In genomic region chr1:76781447-76781846, GRCh38 we compare ENCODE assay signal across 31 cellular contexts.
"Had no signal": no experiment of that assay in that cellular context is flagged by ENCODE, and none has a peak within 500 bp of the region (broad histone marks: within the 10 kb centered on the region; RNA-seq: fewer than 3 reads in every experiment).

No MANE protein-coding gene starts in this region.

- H3K4me3 ChIP-seq: adrenal gland, body of pancreas, esophagus squamous epithelium, gastroesophageal sphincter, heart right ventricle had no signal

- FAIRE-seq: colon had no signal

- ATAC-seq: activated CD4-positive, alpha-beta T cell treated with anti-CD3 and anti-CD28 coated beads for 36 hours; activated CD8-positive, alpha-beta memory T cell treated with anti-CD3 and anti-CD28 coated beads, Interleukin-2, amount 10 ng/mL, durations not matched to agents 7 days and 5 days; activated CD8-positive, alpha-beta T cell treated with anti-CD3 and anti-CD28 coated beads, Interleukin-2, amount 10 ng/mL, durations not matched to agents 7 days and 5 days; body of pancreas; effector memory CD8-positive, alpha-beta T cell; gastroesophageal sphincter; heart right ventricle had no signal

- H3K27me3 ChIP-seq: adrenal gland, body of pancreas, esophagus squamous epithelium, gastroesophageal sphincter, heart right ventricle had no signal

- H3K27ac Mint-ChIP-seq: activated CD4-positive, alpha-beta memory T cell treated with anti-CD3 and anti-CD28 coated beads for 36 hours; activated CD4-positive, alpha-beta T cell treated with anti-CD3 and anti-CD28 coated beads for 36 hours; activated CD4-positive, alpha-beta T cell treated with anti-CD3 and anti-CD28 coated beads, Interleukin-2, amount 10 ng/mL, durations not matched to agents 24 days and 14 days; activated CD8-positive, alpha-beta memory T cell treated with anti-CD3 and anti-CD28 coated beads, Interleukin-2, amount 10 ng/mL, durations not matched to agents 7 days and 5 days; activated CD8-positive, alpha-beta T cell treated with anti-CD3 and anti-CD28 coated beads, Interleukin-2, amount 10 ng/mL, durations not matched to agents 7 days and 5 days; activated naive CD4-positive, alpha-beta T cell treated with anti-CD3 and anti-CD28 coated beads, Interleukin-2, amount 10 ng/mL, durations not matched to agents 7 days and 5 days; activated naive CD8-positive, alpha-beta T cell; activated T-helper 1 cell treated with anti-CD3 and anti-CD28 coated beads, Interleukin-12 subunit alpha, Interleukin-12 subunit beta, Interleukin-2, Interleukin-4 antibody, amounts not matched to agents 30 ng/mL and 10 ng/mL and 1 ng/mL, durations not matched to agents 14 hours and 24 hours and 36 hours; activated T-helper 2 cell treated with anti-CD3 and anti-CD28 coated beads, Interferon-gamma antibody, Interleukin-2, Interleukin-4, amounts not matched to agents 10 μg/mL and 5 μg/mL and 100 μg/mL, durations not matched to agents 14 hours and 24 hours and 36 hours; effector memory CD8-positive, alpha-beta T cell had no signal

- H3K36me3 ChIP-seq: adrenal gland, esophagus squamous epithelium, gastroesophageal sphincter, heart right ventricle had no signal

- H3K27ac ChIP-seq: adrenal gland, body of pancreas, esophagus squamous epithelium, gastroesophageal sphincter, heart right ventricle had no signal

- DNase-seq: activated CD4-positive, alpha-beta memory T cell treated with anti-CD3 and anti-CD28 coated beads for 36 hours; activated CD4-positive, alpha-beta T cell treated with anti-CD3 and anti-CD28 coated beads for 36 hours; activated CD4-positive, alpha-beta T cell treated with anti-CD3 and anti-CD28 coated beads, Interleukin-2, amount 10 ng/mL, durations not matched to agents 24 days and 14 days; activated CD4-positive, CD25-positive, alpha-beta regulatory T cell; activated CD4-positive, CD25-positive, alpha-beta regulatory T cell treated with anti-CD3 and anti-CD28 coated beads, Interleukin-2, amount 50 U/mL, for 72 hours; activated CD8-positive, alpha-beta memory T cell treated with anti-CD3 and anti-CD28 coated beads, Interleukin-2, amount 10 ng/mL, durations not matched to agents 7 days and 5 days; activated CD8-positive, alpha-beta memory T cell treated with anti-CD3 and anti-CD28 coated beads, Interleukin-2, amount 50 U/mL, for 4 hours; activated CD8-positive, alpha-beta T cell treated with anti-CD3 and anti-CD28 coated beads, Interleukin-2, amount 10 ng/mL, durations not matched to agents 7 days and 5 days; activated effector memory CD4-positive, alpha-beta T cell treated with anti-CD3 and anti-CD28 coated beads, Interleukin-2, amount 50 U/mL, for 16 hours; activated naive CD4-positive, alpha-beta T cell treated with anti-CD3 and anti-CD28 coated beads, Interleukin-2, amount 10 ng/mL, durations not matched to agents 7 days and 5 days; activated T-cell treated with anti-CD3 and anti-CD28 coated beads, Interleukin-2, amount 50 U/mL, for 1 hour; activated T-cell treated with anti-CD3 and anti-CD28 coated beads, Interleukin-2, amount 50 U/mL, for 48 hours; adrenal gland; amygdala; aorta; body of pancreas; caudate nucleus; cortex of kidney; dermis blood vessel endothelial cell; effector CD4-positive, alpha-beta T cell; effector memory CD8-positive, alpha-beta T cell; erythroblast; esophagus squamous epithelium; foreskin melanocyte; heart right ventricle; T-helper 2 cell had no signal

- H3K4me3 Mint-ChIP-seq: activated CD4-positive, alpha-beta memory T cell treated with anti-CD3 and anti-CD28 coated beads for 36 hours; activated CD4-positive, alpha-beta T cell treated with anti-CD3 and anti-CD28 coated beads for 36 hours; activated CD4-positive, alpha-beta T cell treated with anti-CD3 and anti-CD28 coated beads, Interleukin-2, amount 10 ng/mL, durations not matched to agents 24 days and 14 days; activated CD8-positive, alpha-beta memory T cell treated with anti-CD3 and anti-CD28 coated beads, Interleukin-2, amount 10 ng/mL, durations not matched to agents 7 days and 5 days; activated CD8-positive, alpha-beta T cell treated with anti-CD3 and anti-CD28 coated beads, Interleukin-2, amount 10 ng/mL, durations not matched to agents 7 days and 5 days; activated naive CD4-positive, alpha-beta T cell treated with anti-CD3 and anti-CD28 coated beads, Interleukin-2, amount 10 ng/mL, durations not matched to agents 7 days and 5 days; activated naive CD8-positive, alpha-beta T cell; activated T-helper 1 cell treated with anti-CD3 and anti-CD28 coated beads, Interleukin-12 subunit alpha, Interleukin-12 subunit beta, Interleukin-2, Interleukin-4 antibody, amounts not matched to agents 30 ng/mL and 10 ng/mL and 1 ng/mL, durations not matched to agents 14 hours and 24 hours and 36 hours; effector memory CD8-positive, alpha-beta T cell had no signal

- H3K9me3 Mint-ChIP-seq: activated CD4-positive, alpha-beta memory T cell treated with anti-CD3 and anti-CD28 coated beads for 36 hours; activated CD4-positive, alpha-beta T cell treated with anti-CD3 and anti-CD28 coated beads, Interleukin-2, amount 10 ng/mL, durations not matched to agents 24 days and 14 days; activated naive CD4-positive, alpha-beta T cell treated with anti-CD3 and anti-CD28 coated beads, Interleukin-2, amount 10 ng/mL, durations not matched to agents 7 days and 5 days; activated T-helper 1 cell treated with anti-CD3 and anti-CD28 coated beads, Interleukin-12 subunit alpha, Interleukin-12 subunit beta, Interleukin-2, Interleukin-4 antibody, amounts not matched to agents 30 ng/mL and 10 ng/mL and 1 ng/mL, durations not matched to agents 14 hours and 24 hours and 36 hours; activated T-helper 2 cell treated with anti-CD3 and anti-CD28 coated beads, Interferon-gamma antibody, Interleukin-2, Interleukin-4, amounts not matched to agents 10 μg/mL and 5 μg/mL and 100 μg/mL, durations not matched to agents 14 hours and 24 hours and 36 hours had no signal

- H3K27me3 Mint-ChIP-seq: activated CD4-positive, alpha-beta T cell treated with anti-CD3 and anti-CD28 coated beads, Interleukin-2, amount 10 ng/mL, durations not matched to agents 24 days and 14 days; activated CD8-positive, alpha-beta memory T cell treated with anti-CD3 and anti-CD28 coated beads, Interleukin-2, amount 10 ng/mL, durations not matched to agents 7 days and 5 days; activated naive CD4-positive, alpha-beta T cell treated with anti-CD3 and anti-CD28 coated beads, Interleukin-2, amount 10 ng/mL, durations not matched to agents 7 days and 5 days; activated naive CD8-positive, alpha-beta T cell; effector memory CD8-positive, alpha-beta T cell had no signal

- H3K4me1 ChIP-seq: adrenal gland, body of pancreas, esophagus squamous epithelium, gastroesophageal sphincter, heart right ventricle had no signal

- H3K4me1 Mint-ChIP-seq: activated CD4-positive, alpha-beta T cell treated with anti-CD3 and anti-CD28 coated beads for 36 hours; activated CD4-positive, alpha-beta T cell treated with anti-CD3 and anti-CD28 coated beads, Interleukin-2, amount 10 ng/mL, durations not matched to agents 24 days and 14 days; activated CD8-positive, alpha-beta memory T cell treated with anti-CD3 and anti-CD28 coated beads, Interleukin-2, amount 10 ng/mL, durations not matched to agents 7 days and 5 days; activated naive CD4-positive, alpha-beta T cell treated with anti-CD3 and anti-CD28 coated beads, Interleukin-2, amount 10 ng/mL, durations not matched to agents 7 days and 5 days had no signal

- H3K9me3 ChIP-seq: adrenal gland, body of pancreas, esophagus squamous epithelium had no signal

- H3K36me3 Mint-ChIP-seq: activated CD4-positive, alpha-beta memory T cell treated with anti-CD3 and anti-CD28 coated beads for 36 hours; activated CD8-positive, alpha-beta memory T cell treated with anti-CD3 and anti-CD28 coated beads, Interleukin-2, amount 10 ng/mL, durations not matched to agents 7 days and 5 days; activated naive CD4-positive, alpha-beta T cell treated with anti-CD3 and anti-CD28 coated beads, Interleukin-2, amount 10 ng/mL, durations not matched to agents 7 days and 5 days; activated naive CD8-positive, alpha-beta T cell had no signal
